Comparison of ENCODE assay signal across 21 cellular contexts in the genomic region with DNA sequence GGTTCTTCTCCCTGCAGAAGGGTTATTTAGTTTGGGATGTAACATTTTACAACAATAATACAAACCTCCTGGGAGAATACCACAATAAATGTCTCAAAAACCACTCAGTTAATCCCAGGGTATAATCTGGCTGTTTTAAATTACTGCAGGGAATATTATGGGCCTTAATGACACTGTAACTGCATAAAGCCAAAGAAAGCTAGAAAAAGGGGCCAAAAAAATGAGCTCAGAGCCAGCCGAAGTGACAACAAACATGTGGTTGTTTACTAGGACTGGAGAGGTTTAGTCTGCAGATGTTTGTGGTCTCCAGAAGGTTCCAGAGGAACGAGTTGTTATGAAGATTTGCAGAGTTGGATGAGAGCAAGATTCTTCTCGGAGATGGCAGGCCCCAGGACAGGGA.
DNase-seq lines count a peak whose midpoint lies in the region; ATAC-seq, FAIRE-seq and TF ChIP-seq lines count a peak whose summit lies in the region.
"Had no signal": no experiment of that assay in that cellular context is flagged by ENCODE, and none has a peak within 500 bp of the region (broad histone marks: within the 10 kb centered on the region; RNA-seq: fewer than 3 reads in every experiment).

No MANE protein-coding gene starts in this region.

- H3K4me3 ChIP-seq in BJ (ENCODE audit: low read depth, low read length) (no peak overlapping the region), IMR-90 (ENCODE audit: insufficient read depth, low read depth, low read length) (no peak overlapping the region)
- H3K4me3 ChIP-seq: GM12878, K562 had no signal

- H3K56ac ChIP-seq in IMR-90 (ENCODE audit: extremely low read depth, insufficient read depth, low read length): no peak overlapping the region

- in situ Hi-C loops in IMR-90 (cut with MboI; ENCODE audit: low sequenced_read_pairs) (no loop called here), GM13976 (cut with MboI; ENCODE audit: low sequenced_read_pairs, unreplicated experiment) (no loop called here)

- H3K4me1 ChIP-seq in IMR-90 (ENCODE audit: control insufficient read depth, insufficient read depth, low read length): peaks cover 6% of the 10 kb centered on the region

- H3K23ac ChIP-seq in IMR-90 (ENCODE audit: low read depth, low read length): no peak overlapping the region

- no peak overlapping the region for H2BK15ac ChIP-seq in IMR-90 (ENCODE audit: low read depth, low read length)

- DNase-seq in BJ (ENCODE audit: low read depth): peak; percentile 14
- DNase-seq in IMR-90: peak; percentile 20
- DNase-seq in dedifferentiated amniotic fluid mesenchymal stem cell (ENCODE audit: extremely low spot score): peak; percentile 15
- peak; percentile 23 for DNase-seq in myocyte (ENCODE audit: low read depth)
- no peak for DNase-seq in CD14-positive monocyte (ENCODE audit: low spot score)
- no peak for DNase-seq in T-helper 17 cell
- no peak for DNase-seq in RCC 7860 (ENCODE audit: low spot score)
- DNase-seq in GM13976 (ENCODE audit: low spot score): no peak
- DNase-seq: COR-L47, DMS153, HCEC 1CT, NCI-H1048, NCI-H146, NCI-H2227 treated with DMSO at 0.1 percent for 48 hours, NCI-H524 treated with DMSO at 0.1 percent for 48 hours, PC-3, SK-N-SH had no signal

- dilution Hi-C loops in IMR-90 (cut with HindIII; ENCODE audit: low sequenced_read_pairs, unreplicated experiment): no loop called here

- no peak overlapping the region for H3K18ac ChIP-seq in IMR-90 (ENCODE audit: low read depth, low read length)

- H3K9me3 ChIP-seq in IMR-90 (ENCODE audit: control insufficient read depth, insufficient read depth, low read length) (no peaks in the 10 kb centered on the region), T-helper 17 cell (ENCODE audit: control insufficient read depth, low read length, poor library complexity, severe bottlenecking) (no peaks in the 10 kb centered on the region)
- H3K9me3 ChIP-seq: SK-N-SH had no signal

- H2BK5ac ChIP-seq in IMR-90 (ENCODE audit: low read depth, low read length, poor library complexity, severe bottlenecking): no peak overlapping the region

- H3K79me1 ChIP-seq in IMR-90 (ENCODE audit: low read depth in 1 of 2, low read length in 2 of 2): no peaks in the 10 kb centered on the region

- H3K4me3 Mint-ChIP-seq in CD14-positive monocyte (no peak overlapping the region), T-helper 17 cell (no peak overlapping the region)

- H3K27ac Mint-ChIP-seq in CD14-positive monocyte (no peak overlapping the region), T-helper 17 cell (no peak overlapping the region)

- no peak for FAIRE-seq in RCC 7860 (lab: Jason Lieb, UNC)
- FAIRE-seq: GM12878, K562 had no signal

- no peak overlapping the region for H2AK5ac ChIP-seq in IMR-90 (ENCODE audit: low read depth, low read length)

- H3K4me1 Mint-ChIP-seq in CD14-positive monocyte: no peaks in the 10 kb centered on the region
- no peaks in the 10 kb centered on the region for H3K4me1 Mint-ChIP-seq in T-helper 17 cell

- no peak overlapping the region for H3K4ac ChIP-seq in IMR-90 (ENCODE audit: low read depth, low read length)

- no peak overlapping the region for H3K14ac ChIP-seq in IMR-90 (replicated peaks; ENCODE audit: low read depth, low read length)

- no peak overlapping the region for H2BK120ac ChIP-seq in IMR-90 (ENCODE audit: low read depth, low read length)

- TF ChIP-seq POLR2A in IMR-90 (IDR thresholded peaks at IDR 0.05; ENCODE audit: low read depth, low read length): no peak

- H3K4me2 ChIP-seq in IMR-90 (ENCODE audit: low read depth, low read length): no peak overlapping the region
- H3K4me2 ChIP-seq: SK-N-SH had no signal

- H4K91ac ChIP-seq in IMR-90 (ENCODE audit: insufficient read depth, low read depth, low read length): no peak overlapping the region

- peaks cover 0 to 6% (median 2%) of the 10 kb centered on the region in 7 donors for H3K9me3 Mint-ChIP-seq in CD14-positive monocyte

- H4K20me1 ChIP-seq in IMR-90 (ENCODE audit: insufficient read depth, low read length): no peaks in the 10 kb centered on the region

- no peak overlapping the region for H4K8ac ChIP-seq in IMR-90 (ENCODE audit: low read depth in 2 of 2, low read length in 2 of 2)

- CTCF ChIA-PET in BJ (lab: Yijun Ruan, JAX): interaction anchor here (0.8 kb wide), 1 partner anchor 30 kb away, joined by 3 read pairs; no protein-coding TSS in a partner anchor
- CTCF ChIA-PET in IMR-90 (lab: Yijun Ruan, JAX): no interaction called here

- WGBS in IMR-90 (ENCODE audit: extremely low coverage in 2 of 2, insufficient read length in 1 of 2), 2 experiments: 50% methylated on average over 1 of the region's 3 CpGs; no CpG with 5 or more reads in 1 of the 2 experiments

- TF ChIP-seq CTCF in BJ (IDR thresholded peaks at IDR 0.05; ENCODE audit: insufficient read depth, low read depth, low read length) (no peak), IMR-90 (conservative IDR thresholded peaks at IDR 0.05; ENCODE audit: low read depth, low read length) (no peak), CD14-positive monocyte (IDR thresholded peaks at IDR 0.05) (no peak), GM13976 (IDR thresholded peaks at IDR 0.05; ENCODE audit: borderline replicate concordance, control extremely low read depth, extremely low read depth, insufficient read depth, missing control alignments) (no peak)

- H3K36me3 ChIP-seq in BJ (ENCODE audit: control insufficient read depth, insufficient read depth, low read length) (no peaks in the 10 kb centered on the region; the same call in none of the 2 replicates), IMR-90 (ENCODE audit: control insufficient read depth, insufficient read depth, low read length) (0 out of 2 replicates have a peak, but pooled peaks cover 3% of the 10 kb centered on the region)

- no peak overlapping the region for H2BK20ac ChIP-seq in IMR-90 (ENCODE audit: low read depth, low read length)

- no peaks in the 10 kb centered on the region for H3K36me3 Mint-ChIP-seq in CD14-positive monocyte
- no peaks in the 10 kb centered on the region for H3K36me3 Mint-ChIP-seq in T-helper 17 cell (ENCODE audit: low read depth)

- POLR2A ChIA-PET in BJ (lab: Charles Lee): no interaction called here
- POLR2A ChIA-PET in IMR-90 (lab: Charles Lee; ENCODE audit: unreplicated experiment): interaction anchor here (0.6 kb wide), 1 partner anchor 10 kb away, joined by 3 read pairs; no protein-coding TSS in a partner anchor

- TF ChIP-seq RAD21 in IMR-90 (IDR thresholded peaks at IDR 0.05; ENCODE audit: low read length): no peak

- H3K9me1 ChIP-seq in IMR-90 (ENCODE audit: insufficient read depth, low read length): no peaks in the 10 kb centered on the region; the same call in 1 of the 2 replicates

- BruUV-seq in IMR-90 (replicated peaks; lab: Mats Ljungman, UMichigan): no TSS peak

- H2AK9ac ChIP-seq in IMR-90 (replicated peaks; ENCODE audit: low read depth, low read length, poor library complexity): no peak overlapping the region

- peak; percentile 46 for ATAC-seq in IMR-90 (ENCODE audit: low read depth)
- ATAC-seq in T-helper 17 cell: no peak
- ATAC-seq: GM12878, K562, PC-3 had no signal

- no peak overlapping the region for H2AFZ ChIP-seq in IMR-90 (replicated peaks; ENCODE audit: low read length, poor library complexity)

- no peak overlapping the region for H4K5ac ChIP-seq in IMR-90 (ENCODE audit: low read depth, low read length)

- no peak overlapping the region for H3K9ac ChIP-seq in IMR-90 (ENCODE audit: low read depth, low read length)
- H3K9ac ChIP-seq: SK-N-SH had no signal

- H3K27me3 Mint-ChIP-seq in CD14-positive monocyte (ENCODE audit: low read depth in 3 of 3) (peaks cover 0 to 1% (median 0%) of the 10 kb centered on the region in 3 donors), T-helper 17 cell (no peaks in the 10 kb centered on the region)

- no peak overlapping the region for H3K27ac ChIP-seq in IMR-90 (ENCODE audit: insufficient read depth, low read length)
- H3K27ac ChIP-seq: C4-2B, HL-60 had no signal

- intact Hi-C loops in IMR-90 (cut with micrococcal nuclease) (no loop called here), CD14-positive monocyte (cut with micrococcal nuclease) (no loop called here)

- H3K27me3 ChIP-seq in BJ (ENCODE audit: control insufficient read depth, insufficient read depth, low read length): no peaks in the 10 kb centered on the region
- no peaks in the 10 kb centered on the region for H3K27me3 ChIP-seq in IMR-90 (ENCODE audit: control insufficient read depth, insufficient read depth, low read length)

TF ChIP-seq in IMR-90, 13 proteins besides CTCF, POLR2A, EP300 and RAD21:
- no peak for TF ChIP-seq BHLHE40 (IDR thresholded peaks at IDR 0.05; ENCODE audit: low read depth, low read length)
- no peak for TF ChIP-seq CEBPB (IDR thresholded peaks at IDR 0.05; ENCODE audit: low read depth, low read length)

Comparison
In these comparisons a context has a peak if more than half of its experiments do, and no peak if none do; other contexts are left out.
1. DNase-seq: peak in BJ (single experiment), IMR-90 (single experiment), dedifferentiated amniotic fluid mesenchymal stem cell (single experiment) and myocyte (single experiment); none in CD14-positive monocyte (single experiment), T-helper 17 cell (0 of 3), RCC 7860 (single experiment) and GM13976 (single experiment).